25 cellular contexts compared by ENCODE assay signal in the genomic region with DNA sequence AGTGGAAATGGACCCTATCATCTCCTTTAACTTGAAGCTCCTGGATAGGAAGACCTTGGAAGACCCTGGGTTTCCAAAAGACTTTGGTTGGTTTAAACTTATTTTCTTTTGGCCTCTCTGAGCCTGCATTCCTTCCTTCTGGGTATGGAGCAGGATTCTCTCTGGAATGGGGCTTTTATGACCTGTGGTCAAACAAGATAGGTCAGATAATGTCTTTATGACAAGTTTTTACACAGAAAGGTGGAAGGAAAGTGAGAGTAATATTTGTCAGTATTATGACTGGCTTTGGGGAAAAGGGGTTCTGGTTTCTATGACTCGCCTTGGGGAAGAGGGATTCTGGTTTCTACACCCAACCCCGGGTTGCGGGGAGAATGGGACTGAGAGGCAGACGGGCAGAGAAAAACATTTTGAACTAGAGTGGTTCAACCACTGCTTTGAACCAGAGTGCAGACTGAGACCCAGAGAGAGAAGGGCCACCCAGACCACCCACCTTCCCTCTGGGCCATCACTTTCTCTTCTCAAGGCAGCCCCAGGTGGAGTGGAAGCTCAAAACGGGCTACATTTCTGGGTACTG. TPM values are rescaled to one million over a fixed set of nuclear protein-coding genes. Genes with fewer than 3 reads are reported as not detected.
"Had no signal": no experiment of that assay in that cellular context is flagged by ENCODE, and none has a peak within 500 bp of the region (broad histone marks: within the 10 kb centered on the region; RNA-seq: fewer than 3 reads in every experiment).

No MANE protein-coding gene starts in this region.

- H3K4me3 ChIP-seq: cardiac muscle cell, esophagus muscularis mucosa, gastroesophageal sphincter, heart left ventricle, right lobe of liver, thyroid gland, vagina had no signal

- H3K27ac ChIP-seq: cardiac muscle cell, esophagus muscularis mucosa, gastroesophageal sphincter, heart left ventricle, neutrophil, parathyroid adenoma, right lobe of liver, thyroid gland, vagina had no signal

- H3K36me3 Mint-ChIP-seq: activated naive CD8-positive, alpha-beta T cell; memory B cell; natural killer cell; stimulated activated memory B cell treated with anti-CD40 and anti-IgM and Interleukin-4, amounts not matched to agents 10 μg/mL and 1 μg/mL and 100 μg/mL, for 72 hours had no signal

- H3K4me1 Mint-ChIP-seq: memory B cell; natural killer cell; stimulated activated memory B cell treated with anti-CD40 and anti-IgM and Interleukin-4, amounts not matched to agents 10 μg/mL and 1 μg/mL and 100 μg/mL, for 72 hours had no signal

- DNase-seq: activated CD4-positive, CD25-positive, alpha-beta regulatory T cell treated with anti-CD3 and anti-CD28 coated beads, Interleukin-2, amount 50 U/mL, for 72 hours; activated CD8-positive, alpha-beta T cell treated with anti-CD3 and anti-CD28 coated beads for 36 hours; activated gamma-delta T cell; amygdala; dermis blood vessel endothelial cell; effector memory CD4-positive, alpha-beta T cell; heart left ventricle; kidney glomerular epithelial cell; left ventricle myocardium superior; natural killer cell; right lobe of liver; stimulated activated CD4-positive, alpha-beta T cell treated with anti-CD3 and anti-CD28 coated beads, Interleukin-4, amount 100 ng/mL, for 24 hours; thyroid gland had no signal

- H3K36me3 ChIP-seq: cardiac muscle cell, esophagus muscularis mucosa, gastroesophageal sphincter, heart left ventricle, neutrophil, right lobe of liver, thyroid gland, vagina had no signal

- ATAC-seq: activated CD8-positive, alpha-beta T cell treated with anti-CD3 and anti-CD28 coated beads for 36 hours; gastroesophageal sphincter; heart left ventricle; left ventricle myocardium superior; natural killer cell; stimulated activated memory B cell treated with anti-CD40 and anti-IgM and Interleukin-4, amounts not matched to agents 10 μg/mL and 1 μg/mL and 100 μg/mL, for 72 hours had no signal

- H3K4me3 Mint-ChIP-seq: activated CD8-positive, alpha-beta T cell treated with anti-CD3 and anti-CD28 coated beads for 36 hours; activated naive CD8-positive, alpha-beta T cell; memory B cell; natural killer cell; stimulated activated memory B cell treated with anti-CD40 and anti-IgM and Interleukin-4, amounts not matched to agents 10 μg/mL and 1 μg/mL and 100 μg/mL, for 72 hours; T-helper 1 cell treated with Interleukin-12 subunit alpha and Interleukin-12 subunit beta and Interleukin-4 antibody, amounts not matched to agents 30 μg/mL and 1 μg/mL, for 36 hours had no signal

- H3K79me2 ChIP-seq: parathyroid adenoma had no signal

- H3K9me3 Mint-ChIP-seq: activated CD8-positive, alpha-beta T cell treated with anti-CD3 and anti-CD28 coated beads for 36 hours; memory B cell; natural killer cell; stimulated activated memory B cell treated with anti-CD40 and anti-IgM and Interleukin-4, amounts not matched to agents 10 μg/mL and 1 μg/mL and 100 μg/mL, for 72 hours; T-helper 1 cell treated with Interleukin-12 subunit alpha and Interleukin-12 subunit beta and Interleukin-4 antibody, amounts not matched to agents 30 μg/mL and 1 μg/mL, for 36 hours had no signal

- H3K27ac Mint-ChIP-seq: activated CD8-positive, alpha-beta T cell treated with anti-CD3 and anti-CD28 coated beads for 36 hours; activated naive CD8-positive, alpha-beta T cell; memory B cell; natural killer cell; stimulated activated memory B cell treated with anti-CD40 and anti-IgM and Interleukin-4, amounts not matched to agents 10 μg/mL and 1 μg/mL and 100 μg/mL, for 72 hours; T-helper 1 cell treated with Interleukin-12 subunit alpha and Interleukin-12 subunit beta and Interleukin-4 antibody, amounts not matched to agents 30 μg/mL and 1 μg/mL, for 36 hours had no signal

- H3K4me1 ChIP-seq: esophagus muscularis mucosa, gastroesophageal sphincter, heart left ventricle, vagina had no signal

- H2AFZ ChIP-seq: parathyroid adenoma had no signal

- H3K9me3 ChIP-seq: esophagus muscularis mucosa, gastroesophageal sphincter, heart left ventricle, neutrophil, right lobe of liver, thyroid gland, vagina had no signal

- H3K9ac ChIP-seq: parathyroid adenoma had no signal

- H3K27me3 ChIP-seq: cardiac muscle cell, neutrophil, right lobe of liver, thyroid gland, vagina had no signal

RNA-seq across cellular contexts. Expression of a gene that starts 37.6 kb away (rescaled TPM):
- total RNA-seq: chondrocyte, endothelial cell of umbilical vein had no signal
- polyA plus RNA-seq: endothelial cell of umbilical vein had no signal

RNA-seq across cellular contexts. Expression of a gene that starts 47.4 kb away (rescaled TPM):
- total RNA-seq: activated CD8-positive, alpha-beta T cell treated with anti-CD3 and anti-CD28 coated beads for 36 hours; cardiac muscle cell; chondrocyte; dermis blood vessel endothelial cell; endothelial cell of umbilical vein; left ventricle myocardium superior; vagina had no signal
- polyA plus RNA-seq: cardiac muscle cell, endothelial cell of umbilical vein had no signal

RNA-seq across cellular contexts. Expression of a gene that starts 55.6 kb away (rescaled TPM):
- total RNA-seq: activated CD8-positive, alpha-beta T cell treated with anti-CD3 and anti-CD28 coated beads for 36 hours; cardiac muscle cell; chondrocyte; dermis blood vessel endothelial cell; endothelial cell of umbilical vein; esophagus muscularis mucosa; gastroesophageal sphincter; heart left ventricle; left ventricle myocardium superior; natural killer cell; right lobe of liver; vagina had no signal
- polyA plus RNA-seq: cardiac muscle cell, endothelial cell of umbilical vein, heart left ventricle had no signal
